ENCODE assay signal across 26 cellular contexts in the genomic region with DNA sequence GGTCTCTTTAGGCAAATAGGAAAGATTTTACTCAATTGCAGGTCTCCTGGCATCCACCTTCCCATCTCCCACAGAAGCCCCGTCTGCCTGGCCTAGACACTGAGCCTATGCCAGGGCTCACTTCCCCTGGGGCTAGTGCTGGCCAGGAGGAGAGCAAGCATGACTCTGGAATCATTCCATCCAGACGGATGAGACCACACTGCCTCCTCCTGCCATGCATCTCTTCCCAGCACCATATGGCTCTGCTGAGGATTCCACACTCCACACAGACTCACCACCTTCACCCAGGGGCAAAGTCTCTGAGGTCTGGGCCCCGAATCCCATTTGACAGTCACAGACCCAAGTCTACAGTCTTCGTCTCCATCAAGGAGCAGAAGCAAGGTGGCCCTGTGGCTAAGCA.
"Had no signal": no experiment of that assay in that cellular context is flagged by ENCODE, and none has a peak within 500 bp of the region (broad histone marks: within the 10 kb centered on the region; RNA-seq: fewer than 3 reads in every experiment).

No MANE protein-coding gene starts in this region.

- H3K36me3 ChIP-seq: colonic mucosa, heart right ventricle, ovary, sigmoid colon, suprapubic skin, transverse colon had no signal

- ATAC-seq: esophagus mucosa; foreskin keratinocyte; mucosa of descending colon; natural killer cell treated with Interleukin-12 subunit alpha and Interleukin-12 subunit beta and Interleukin-15 and Interleukin-18, amount 100 ng/mL, for 72 hours; psoas muscle; stimulated activated naive CD8-positive, alpha-beta T cell treated with anti-CD3 and anti-CD28 coated beads, Interleukin-15, amount 100 ng/mL, for 72 hours had no signal

- H3K27me3 ChIP-seq: colonic mucosa, foreskin keratinocyte, ovary, suprapubic skin, transverse colon had no signal

- H3K9me3 ChIP-seq: colonic mucosa, mucosa of descending colon, ovary, psoas muscle, sigmoid colon, suprapubic skin, transverse colon had no signal

- H3K4me1 ChIP-seq: colonic mucosa, foreskin keratinocyte, psoas muscle, suprapubic skin, transverse colon had no signal

- H3K4me3 ChIP-seq: colonic mucosa, heart right ventricle, lung, mucosa of descending colon, ovary, psoas muscle, sigmoid colon, skin epidermis, suprapubic skin, transverse colon had no signal

- H3K27ac ChIP-seq: colonic mucosa, epithelial cell of prostate, foreskin keratinocyte, ovary, psoas muscle, sigmoid colon, skin epidermis, suprapubic skin, transverse colon had no signal

- FAIRE-seq: islet of Langerhans had no signal

- DNase-seq: colonic mucosa; effector CD8-positive, alpha-beta T cell; endodermal cell; foreskin keratinocyte; glutamatergic neuron; hippocampal formation; mesenchymal stem cell; mucosa of descending colon; naive B cell; ovary; sigmoid colon; stimulated activated CD4-positive, alpha-beta T cell treated with anti-CD3 and anti-CD28 coated beads, Interleukin-1b, Interleukin-23, amount 100 ng/mL, for 48 hours; stimulated activated CD4-positive, alpha-beta T cell treated with anti-CD3 and anti-CD28 coated beads, Interleukin-4, amount 100 ng/mL, for 1 hour; stimulated activated CD8-positive, alpha-beta memory T cell treated with anti-CD3 and anti-CD28 coated beads, Interleukin-4, amount 100 ng/mL, for 48 hours; stimulated activated naive CD4-positive, alpha-beta T cell; stimulated activated naive CD8-positive, alpha-beta T cell treated with anti-CD3 and anti-CD28 coated beads, Interleukin-15, amount 100 ng/mL, for 72 hours; transverse colon had no signal
